In the genomic region with DNA sequence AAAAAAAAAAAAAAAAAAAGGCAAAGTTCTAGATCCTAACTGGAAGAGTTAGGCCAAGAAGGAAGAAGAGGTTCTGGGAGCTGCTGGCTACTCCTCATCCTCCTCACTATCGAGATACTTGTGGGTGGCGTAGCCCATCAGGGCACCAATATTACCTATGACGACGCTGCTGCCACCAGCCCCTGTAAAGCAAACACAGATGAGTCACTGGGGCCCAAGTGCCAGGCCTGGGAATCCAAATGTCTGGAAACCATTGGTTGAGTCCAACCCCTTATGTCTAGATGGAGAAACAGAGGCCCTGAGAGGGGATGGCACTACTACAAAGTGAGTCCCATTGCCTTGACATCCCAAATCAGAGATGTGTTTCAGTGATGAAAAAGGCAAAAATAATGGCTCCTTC, we compare ENCODE assay signal across 27 cellular contexts. TPM values are rescaled to one million over a fixed set of nuclear protein-coding genes. Genes with fewer than 3 reads are reported as not detected.
"Had no signal": no experiment of that assay in that cellular context is flagged by ENCODE, and none has a peak within 500 bp of the region (broad histone marks: within the 10 kb centered on the region; RNA-seq: fewer than 3 reads in every experiment).

No MANE protein-coding gene starts in this region.

- H3K27me3 Mint-ChIP-seq: activated CD8-positive, alpha-beta memory T cell treated with anti-CD3 and anti-CD28 coated beads, Interleukin-2, amount 10 ng/mL, durations not matched to agents 7 days and 5 days; activated naive CD8-positive, alpha-beta T cell treated with anti-CD3 and anti-CD28 coated beads, Interleukin-2, amount 50 U/mL, for 24 hours; activated T-cell treated with anti-CD3 and anti-CD28 coated beads, Interleukin-2, amount 50 U/mL, for 24 hours; central memory CD8-positive, alpha-beta T cell had no signal

- H3K4me3 Mint-ChIP-seq: activated CD8-positive, alpha-beta memory T cell treated with anti-CD3 and anti-CD28 coated beads, Interleukin-2, amount 10 ng/mL, durations not matched to agents 7 days and 5 days; activated naive CD8-positive, alpha-beta T cell treated with anti-CD3 and anti-CD28 coated beads, Interleukin-2, amount 50 U/mL, for 24 hours; activated T-cell treated with anti-CD3 and anti-CD28 coated beads, Interleukin-2, amount 50 U/mL, for 24 hours; activated T-helper 1 cell treated with anti-CD3 and anti-CD28 coated beads, Interleukin-12 subunit alpha, Interleukin-12 subunit beta, Interleukin-2, Interleukin-4 antibody, amounts not matched to agents 30 ng/mL and 10 ng/mL and 1 ng/mL, durations not matched to agents 14 hours and 24 hours and 36 hours; brain; central memory CD8-positive, alpha-beta T cell had no signal

- H3K27ac Mint-ChIP-seq: activated naive CD4-positive, alpha-beta T cell treated with anti-CD3 and anti-CD28 coated beads, Interleukin-2, amount 50 U/mL, for 72 hours; activated naive CD8-positive, alpha-beta T cell treated with anti-CD3 and anti-CD28 coated beads, Interleukin-2, amount 50 U/mL, for 24 hours; activated T-cell treated with anti-CD3 and anti-CD28 coated beads, Interleukin-2, amount 50 U/mL, for 24 hours; brain had no signal

- H3K36me3 Mint-ChIP-seq: brain had no signal

- DNase-seq: activated CD4-positive, alpha-beta T cell treated with anti-CD3 and anti-CD28 coated beads, Interleukin-2, amount 50 U/mL, for 4 hours; activated CD4-positive, CD25-positive, alpha-beta regulatory T cell; activated CD8-positive, alpha-beta memory T cell treated with anti-CD3 and anti-CD28 coated beads, Interleukin-2, amount 10 ng/mL, durations not matched to agents 7 days and 5 days; activated effector memory CD4-positive, alpha-beta T cell treated with Interleukin-2 at 50 U/mL for 16 hours; activated naive CD4-positive, alpha-beta T cell; activated naive CD8-positive, alpha-beta T cell treated with anti-CD3 and anti-CD28 coated beads, Interleukin-2, amount 50 U/mL, for 24 hours; activated T-cell treated with anti-CD3 and anti-CD28 coated beads, Interleukin-2, amount 50 U/mL, for 24 hours; amniotic stem cell; Kasumi-1; NCI-H1092 treated with DMSO at 0.1 percent for 48 hours; NCI-H1417 treated with DMSO at 0.1 percent for 48 hours; NCI-H1694; NCI-H2029 treated with DMSO at 0.1 percent for 48 hours; NCI-H345; NCI-H510A; NCI-H526 treated with DMSO at 0.1 percent for 48 hours; NCI-H82; RPMI8226; SJCRH30; SK-N-SH; T-helper 1 cell had no signal

- H3K9me3 Mint-ChIP-seq: activated naive CD8-positive, alpha-beta T cell treated with anti-CD3 and anti-CD28 coated beads, Interleukin-2, amount 50 U/mL, for 24 hours; activated T-cell treated with anti-CD3 and anti-CD28 coated beads, Interleukin-2, amount 50 U/mL, for 24 hours; activated T-helper 1 cell treated with anti-CD3 and anti-CD28 coated beads, Interleukin-12 subunit alpha, Interleukin-12 subunit beta, Interleukin-2, Interleukin-4 antibody, amounts not matched to agents 30 ng/mL and 10 ng/mL and 1 ng/mL, durations not matched to agents 14 hours and 24 hours and 36 hours; central memory CD8-positive, alpha-beta T cell had no signal

- ATAC-seq: activated CD8-positive, alpha-beta memory T cell treated with anti-CD3 and anti-CD28 coated beads, Interleukin-2, amount 10 ng/mL, durations not matched to agents 7 days and 5 days; activated naive CD4-positive, alpha-beta T cell treated with anti-CD3 and anti-CD28 coated beads, Interleukin-2, amount 50 U/mL, for 72 hours; activated naive CD8-positive, alpha-beta T cell treated with anti-CD3 and anti-CD28 coated beads, Interleukin-2, amount 50 U/mL, for 24 hours; Panc1; Right ventricle myocardium inferior had no signal

RNA-seq across cellular contexts. Expression of gene FGR, which starts 31.3 kb away (rescaled TPM):
- total RNA-seq: SJCRH30 had no signal
- polyA plus RNA-seq: SK-N-SH had no signal
